8 cellular contexts compared by ENCODE assay signal in the genomic region with DNA sequence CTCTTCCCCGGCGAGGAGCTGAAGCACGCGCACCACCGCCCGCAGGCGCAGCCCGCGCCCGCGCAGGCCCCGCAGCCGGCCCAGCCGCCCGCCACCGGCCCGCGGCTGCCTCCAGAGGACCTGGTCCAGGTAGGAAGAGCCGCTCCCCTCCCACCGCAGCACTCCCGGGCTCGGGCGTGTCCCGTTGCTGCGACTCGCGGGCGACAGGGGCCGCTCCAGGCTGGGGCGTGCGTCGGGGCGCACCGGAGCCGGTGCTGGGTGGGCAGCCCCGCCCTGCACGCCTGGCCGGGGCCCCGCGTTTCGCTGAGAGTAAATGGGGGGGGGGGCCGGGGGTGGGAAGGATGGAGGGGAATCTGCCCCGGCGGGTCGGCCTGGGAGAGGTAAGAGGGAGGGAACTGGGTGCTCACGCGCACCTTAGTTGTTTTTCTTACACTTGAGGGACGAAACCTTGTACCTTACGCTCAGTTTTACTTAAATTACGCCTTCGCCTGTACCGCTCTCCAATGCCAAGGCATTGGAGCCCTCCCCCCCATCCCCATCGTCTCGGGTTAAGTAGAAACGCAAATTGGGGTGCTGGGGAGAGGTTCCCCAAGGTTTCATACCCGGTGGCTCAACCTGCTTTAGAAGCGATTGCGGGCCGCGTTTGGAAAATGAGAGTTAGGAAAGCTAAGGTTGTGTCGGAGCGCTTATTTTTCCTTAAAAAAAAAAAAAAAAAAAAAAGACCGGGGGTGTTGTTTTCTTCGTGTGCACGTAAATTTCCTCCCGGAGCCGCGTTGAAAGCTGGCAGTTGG. TPM values are rescaled to one million over a fixed set of nuclear protein-coding genes. Genes with fewer than 3 reads are reported as not detected.
A peak's percentile ranks its signal among the peaks of the same experiment; 100 is the strongest.
DNase-seq lines count a peak whose midpoint lies in the region; ATAC-seq and TF ChIP-seq lines count a peak whose summit lies in the region.

No MANE protein-coding gene starts in this region.

- no peaks in the 10 kb centered on the region for H3K9me2 ChIP-seq in OCI-LY1 (ENCODE audit: low read depth, low read length)

- no peaks in the 10 kb centered on the region; the same call in 1 of the 2 replicates for H3K27me3 ChIP-seq in OCI-LY1 (ENCODE audit: insufficient read depth, low read length)
- peaks cover 56% of the 10 kb centered on the region for H3K27me3 ChIP-seq in cardiac muscle cell
- no peaks in the 10 kb centered on the region for H3K27me3 ChIP-seq in psoas muscle (ENCODE audit: insufficient read depth in 3 of 3, low read length in 2 of 3)

- DNase-seq in AG08396 (ENCODE audit: low spot score) (peak; percentile 60), cardiac muscle cell (ENCODE audit: low read depth in 1 of 2, low spot score in 1 of 2) (peak in 1 of 2 donors; percentile 69), psoas muscle (peak; percentile 58 to 85), pons (ENCODE audit: low spot score) (no peak)
- peak; percentile 17 for DNase-seq in activated gamma-delta T cell treated with anti-CD3 and anti-CD28 coated beads, Interleukin-2, amount 50 U/mL, for 16 hours (ENCODE audit: low read depth)

- no peaks in the 10 kb centered on the region for H3F3A ChIP-seq in OCI-LY1 (ENCODE audit: insufficient read depth, low read length)

- H3K4me2 ChIP-seq in OCI-LY1 (ENCODE audit: low read length), result peak overlapping the region; percentile 67

- H3K4me3 ChIP-seq in OCI-LY1 (ENCODE audit: low read depth, low read length, poor library complexity, severe bottlenecking) (peak overlapping the region; percentile 68), cardiac muscle cell (peak overlapping the region; percentile 56), psoas muscle (peak overlapping the region; percentile 76)

- H3K9ac ChIP-seq in OCI-LY1 (ENCODE audit: low read length), result peak overlapping the region; percentile 54; the same call in 1 of the 2 replicates

- 0 to 1% (median 0%) methylated on average over 33 to 68 of the region's 68 CpGs for WGBS in psoas muscle, 3 donors

- TF ChIP-seq CTCF in OCI-LY1 (IDR thresholded peaks at IDR 0.05; ENCODE audit: low read length) (no peak; the same call in 1 of the 2 replicates), cardiac muscle cell (IDR thresholded peaks at IDR 0.05; ENCODE audit: low read depth, low read length) (no peak), psoas muscle (IDR thresholded peaks at IDR 0.05) (peak; percentile 22)

- H3K79me2 ChIP-seq in OCI-LY1 (ENCODE audit: insufficient read depth, low read length), result no peaks in the 10 kb centered on the region

- no peak overlapping the region for H2AFZ ChIP-seq in OCI-LY1 (ENCODE audit: low read length)

- ATAC-seq in GM18861 (IDR thresholded peaks at IDR 0.05; ENCODE audit: unreplicated experiment) (peak; percentile 29), HG03039 (IDR thresholded peaks at IDR 0.05; ENCODE audit: unreplicated experiment) (peak; percentile 41), psoas muscle (peak; percentile 54 to 71 (median 63))

- H3K4me1 ChIP-seq in OCI-LY1 (ENCODE audit: insufficient read depth, low read length, severe bottlenecking) (peaks cover 20% of the 10 kb centered on the region), cardiac muscle cell (ENCODE audit: low read depth) (no peaks in the 10 kb centered on the region), psoas muscle (peaks cover 16% of the 10 kb centered on the region)

- intact Hi-C loops in psoas muscle (cut with DNase I), result loop anchor here (5.0 to 10.0 kb wide), 2 partner anchors 145 to 648 kb away; no protein-coding TSS in a partner anchor

- H3K9me3 ChIP-seq in OCI-LY1 (ENCODE audit: low read length) (no peaks in the 10 kb centered on the region), cardiac muscle cell (ENCODE audit: low read depth) (no peaks in the 10 kb centered on the region), psoas muscle (no peaks in the 10 kb centered on the region)

- H4K20me1 ChIP-seq in OCI-LY1 (ENCODE audit: insufficient read depth, low read length), result no peaks in the 10 kb centered on the region

- H3K27ac ChIP-seq in OCI-LY1 (ENCODE audit: low read depth, low read length, poor library complexity, severe bottlenecking) (no peak overlapping the region), cardiac muscle cell (no peak overlapping the region), psoas muscle (peak overlapping the region; percentile 74)

- H3K36me3 ChIP-seq in OCI-LY1 (ENCODE audit: insufficient read depth, low read length) (no peaks in the 10 kb centered on the region; the same call in 1 of the 2 replicates), cardiac muscle cell (no peaks in the 10 kb centered on the region), psoas muscle (ENCODE audit: insufficient read depth in 1 of 2, low read depth in 1 of 2) (peaks cover 0 to 26% of the 10 kb centered on the region in 2 donors)

RNA-seq across cellular contexts. Expression of a gene that starts 0.8 kb away (rescaled TPM):
- total RNA-seq in cardiac muscle cell (0.18 and 0.33 TPM in 2 replicates), psoas muscle (10 to 100 TPM in 2 of 4 donors, 1 to 10 TPM in 2; 8.0 to 48.2 (median 9.8) TPM)
- polyA plus RNA-seq in cardiac muscle cell (0.36 and 1.1 TPM in 2 replicates), psoas muscle (10 to 100 TPM in 2 of 3 donors, 1 to 10 TPM in 1; 8.3 to 13.5 (median 12.8) TPM)
